ENCODE assay signal across 9 cellular contexts in the genomic region with DNA sequence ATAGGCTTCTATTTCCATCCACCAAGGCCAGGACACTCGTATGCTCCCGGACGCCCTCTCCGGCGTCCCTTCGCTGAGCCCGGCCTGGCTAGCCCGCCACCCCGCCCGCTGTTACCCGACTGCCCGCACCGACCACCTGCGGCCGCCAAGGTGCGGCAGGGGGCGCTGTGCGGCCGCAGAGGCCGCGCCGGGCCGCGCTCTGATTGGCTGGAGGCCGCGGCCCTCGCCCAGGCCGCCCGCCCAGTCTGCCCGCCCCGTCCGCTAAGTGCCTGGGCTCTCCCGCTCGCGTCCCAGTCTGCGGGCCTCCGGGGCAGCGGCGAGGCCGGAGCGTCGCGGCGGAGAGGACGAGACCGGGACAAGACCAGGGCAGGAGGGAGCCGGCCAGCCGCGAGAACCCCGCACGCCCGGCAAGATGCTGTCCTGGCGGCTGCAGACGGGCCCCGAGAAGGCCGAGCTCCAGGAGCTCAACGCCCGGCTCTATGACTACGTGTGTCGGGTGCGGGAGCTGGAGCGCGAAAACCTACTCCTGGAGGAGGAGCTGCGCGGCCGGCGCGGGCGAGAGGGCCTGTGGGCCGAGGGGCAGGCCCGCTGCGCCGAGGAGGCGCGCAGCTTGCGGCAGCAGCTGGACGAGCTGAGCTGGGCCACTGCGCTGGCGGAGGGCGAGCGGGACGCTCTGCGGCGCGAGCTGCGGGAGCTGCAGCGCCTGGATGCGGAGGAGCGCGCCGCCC. TPM values are rescaled to one million over a fixed set of nuclear protein-coding genes. Genes with fewer than 3 reads are reported as not detected.
DNase-seq lines count a peak whose midpoint lies in the region; ATAC-seq, FAIRE-seq and TF ChIP-seq lines count a peak whose summit lies in the region.
"Had no signal": no experiment of that assay in that cellular context is flagged by ENCODE, and none has a peak within 500 bp of the region (broad histone marks: within the 10 kb centered on the region; RNA-seq: fewer than 3 reads in every experiment).

A gene with protein sequence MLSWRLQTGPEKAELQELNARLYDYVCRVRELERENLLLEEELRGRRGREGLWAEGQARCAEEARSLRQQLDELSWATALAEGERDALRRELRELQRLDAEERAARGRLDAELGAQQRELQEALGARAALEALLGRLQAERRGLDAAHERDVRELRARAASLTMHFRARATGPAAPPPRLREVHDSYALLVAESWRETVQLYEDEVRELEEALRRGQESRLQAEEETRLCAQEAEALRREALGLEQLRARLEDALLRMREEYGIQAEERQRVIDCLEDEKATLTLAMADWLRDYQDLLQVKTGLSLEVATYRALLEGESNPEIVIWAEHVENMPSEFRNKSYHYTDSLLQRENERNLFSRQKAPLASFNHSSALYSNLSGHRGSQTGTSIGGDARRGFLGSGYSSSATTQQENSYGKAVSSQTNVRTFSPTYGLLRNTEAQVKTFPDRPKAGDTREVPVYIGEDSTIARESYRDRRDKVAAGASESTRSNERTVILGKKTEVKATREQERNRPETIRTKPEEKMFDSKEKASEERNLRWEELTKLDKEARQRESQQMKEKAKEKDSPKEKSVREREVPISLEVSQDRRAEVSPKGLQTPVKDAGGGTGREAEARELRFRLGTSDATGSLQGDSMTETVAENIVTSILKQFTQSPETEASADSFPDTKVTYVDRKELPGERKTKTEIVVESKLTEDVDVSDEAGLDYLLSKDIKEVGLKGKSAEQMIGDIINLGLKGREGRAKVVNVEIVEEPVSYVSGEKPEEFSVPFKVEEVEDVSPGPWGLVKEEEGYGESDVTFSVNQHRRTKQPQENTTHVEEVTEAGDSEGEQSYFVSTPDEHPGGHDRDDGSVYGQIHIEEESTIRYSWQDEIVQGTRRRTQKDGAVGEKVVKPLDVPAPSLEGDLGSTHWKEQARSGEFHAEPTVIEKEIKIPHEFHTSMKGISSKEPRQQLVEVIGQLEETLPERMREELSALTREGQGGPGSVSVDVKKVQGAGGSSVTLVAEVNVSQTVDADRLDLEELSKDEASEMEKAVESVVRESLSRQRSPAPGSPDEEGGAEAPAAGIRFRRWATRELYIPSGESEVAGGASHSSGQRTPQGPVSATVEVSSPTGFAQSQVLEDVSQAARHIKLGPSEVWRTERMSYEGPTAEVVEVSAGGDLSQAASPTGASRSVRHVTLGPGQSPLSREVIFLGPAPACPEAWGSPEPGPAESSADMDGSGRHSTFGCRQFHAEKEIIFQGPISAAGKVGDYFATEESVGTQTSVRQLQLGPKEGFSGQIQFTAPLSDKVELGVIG (N-terminal part only) (plus strand): TSS at position 293 of the 728 bp plus-strand sequence. CDS start 120 bp downstream, at position 413.

- TF ChIP-seq POLR2A in breast epithelium (IDR thresholded peaks at IDR 0.05) (peak; percentile 43), sigmoid colon (IDR thresholded peaks at IDR 0.05) (peak; percentile 87 to 95)

- peak within 1 kb of the TSS; percentile 45 to 87 (median 70) for H3K4me3 ChIP-seq in breast epithelium
- peak within 1 kb of the TSS; percentile 81 to 87 (median 82) for H3K4me3 ChIP-seq in sigmoid colon

- FAIRE-seq in RCC 7860 (lab: Jason Lieb, UNC): no peak
- FAIRE-seq: islet of Langerhans had no signal

- H3K27me3 ChIP-seq in breast epithelium: peaks cover 0 to 6% of the 10 kb centered on the region in 2 donors
- no peaks in the 10 kb centered on the region for H3K27me3 ChIP-seq in sigmoid colon

- DNase-seq in EL (peak; percentile 82), HUDEP-2 (lab: John Stamatoyannopoulos, UW; ENCODE audit: unreplicated experiment in 76 of 76) (peak in 44 of 76 experiments; percentile 3 to 60 (median 31)), RCC 7860 (ENCODE audit: low spot score) (peak; percentile 68), breast epithelium (ENCODE audit: low spot score in 2 of 2) (peak; percentile 81 to 82), iPS-NIHi11 (ENCODE audit: low spot score) (peak; percentile 98), sigmoid colon (peak; percentile 94), GF-D8 (lab: John Stamatoyannopoulos, UW) (no peak)

- H3K27ac ChIP-seq in breast epithelium: peak within 1 kb of the TSS; percentile 77 to 94
- H3K27ac ChIP-seq in sigmoid colon: peak within 1 kb of the TSS; percentile 90 to 100 (median 96)

- H3K4me1 ChIP-seq in breast epithelium (peaks cover 0 to 4% of the 10 kb centered on the region in 2 donors), sigmoid colon (peaks cover 0 to 24% (median 13%) of the 10 kb centered on the region in 4 donors)

- H3K9me3 ChIP-seq in breast epithelium (no peaks in the 10 kb centered on the region), sigmoid colon (no peaks in the 10 kb centered on the region)

- peak; percentile 65 for ATAC-seq in GM21447 (IDR thresholded peaks at IDR 0.05; ENCODE audit: unreplicated experiment)

- 1% methylated on average over 91 of the region's 91 CpGs for WGBS in sigmoid colon, 2 donors

- TF ChIP-seq EP300 in sigmoid colon (IDR thresholded peaks at IDR 0.05): no peak

- intact Hi-C loops in breast epithelium (cut with DNase I; ENCODE audit: low total_unique reads) (loop anchor here (5.0 kb wide), 1 partner anchor 107 kb away; no protein-coding TSS in a partner anchor), sigmoid colon (cut with DNase I) (loop anchor here (1.0 to 5.0 kb wide), 2 partner anchors 37 to 109 kb away; no protein-coding TSS in a partner anchor)

- H3K36me3 ChIP-seq in breast epithelium: no peaks in the 10 kb centered on the region
- H3K36me3 ChIP-seq in sigmoid colon: peaks cover 0 to 15% (median 5%) of the 10 kb centered on the region in 4 donors

- TF ChIP-seq CTCF in breast epithelium (IDR thresholded peaks at IDR 0.05) (peak; percentile 29 to 86 (median 61)), sigmoid colon (IDR thresholded peaks at IDR 0.05) (peak; percentile 30 to 90 (median 44))

RNA-seq across cellular contexts. Expression of the gene that starts here (rescaled TPM):
- total RNA-seq in breast epithelium (100 to 1,000 TPM in 2 of 3 donors, 10 to 100 TPM in 1; 32.0 to 319 (median 115) TPM), sigmoid colon (1,000 to 10,000 TPM in 3 of 4 donors, 100 to 1,000 TPM in 1; 731 to 1,357 (median 1,117) TPM)
- 10 to 100 TPM in 1 of 3 donors, 1 to 10 TPM in 1, under 1 TPM in 1; 0.69 to 31.9 (median 9.0) TPM for polyA plus RNA-seq in sigmoid colon
